In genomic region chr4:7101692-7102515, GRCh38 we compare ENCODE assay signal across 8 cellular contexts. TPM values are rescaled to one million over a fixed set of nuclear protein-coding genes. Genes with fewer than 3 reads are reported as not detected.
A peak's percentile ranks its signal among the peaks of the same experiment; 100 is the strongest.
DNase-seq lines count a peak whose midpoint lies in the region; ATAC-seq, FAIRE-seq and TF ChIP-seq lines count a peak whose summit lies in the region.

No MANE protein-coding gene starts in this region.

- no peaks in the 10 kb centered on the region for H3K36me3 ChIP-seq in right lobe of liver

- intact Hi-C loops in dorsolateral prefrontal cortex (cut with DNase I) (loop anchor here (5.0 to 10.0 kb wide), 3 partner anchors 193 to 543 kb away; no protein-coding TSS in a partner anchor), right lobe of liver (cut with DNase I) (no loop called here)

- H3K4me3 ChIP-seq in dorsolateral prefrontal cortex (peak overlapping the region; percentile 34 to 84 (median 68)), right lobe of liver (peak overlapping the region; percentile 58 to 74 (median 61))

- peak; percentile 52 for DNase-seq in A172 (ENCODE audit: low spot score)
- DNase-seq in GM18507 (ENCODE audit: extremely low spot score, insufficient read length, low read depth): no peak
- DNase-seq in NCI-H2227 treated with DMSO at 0.1 percent for 48 hours (lab: John Stamatoyannopoulos, UW): peak; percentile 38
- peak; percentile 35 to 46 for DNase-seq in activated CD4-positive, alpha-beta T cell treated with anti-CD3 and anti-CD28 coated beads for 24 hours (ENCODE audit: low read depth in 2 of 2)
- peak; percentile 69 to 88 (median 84) for DNase-seq in dorsolateral prefrontal cortex
- peak; percentile 76 to 79 (median 78) for DNase-seq in right lobe of liver
- peak; percentile 15 to 43 for DNase-seq in stimulated activated CD4-positive, alpha-beta T cell treated with anti-CD3 and anti-CD28 coated beads, Interleukin-4, amount 100 ng/mL, for 4 hours

- TF ChIP-seq CTCF in dorsolateral prefrontal cortex (IDR thresholded peaks at IDR 0.05 in 54 of 56, conservative IDR thresholded peaks at IDR 0.05 in 2 of 56; ENCODE audit: low read depth in 1 of 56, partially characterized antibody in 56 of 56): peak; percentile 46 to 91 (median 76)
- peak; percentile 52 to 84 (median 84) for TF ChIP-seq CTCF in right lobe of liver (IDR thresholded peaks at IDR 0.05)

- TF ChIP-seq POLR2A in right lobe of liver (IDR thresholded peaks at IDR 0.05): no peak

- WGBS in right lobe of liver (ENCODE audit: insufficient coverage, low coverage, low lambda C conversion rate, missing lambda C conversion rate): 13% methylated on average over 9 of the region's 24 CpGs

- H3K27me3 ChIP-seq in dorsolateral prefrontal cortex (no peaks in the 10 kb centered on the region), right lobe of liver (no peaks in the 10 kb centered on the region)

- H3K27ac ChIP-seq in dorsolateral prefrontal cortex (peak overlapping the region in 47 of 59 donors; percentile 3 to 98 (median 92)), right lobe of liver (no peak overlapping the region)

- peak; percentile 90 for FAIRE-seq in GM18507 (lab: Jason Lieb, UNC)

- H3K9me3 ChIP-seq in right lobe of liver: no peaks in the 10 kb centered on the region

- ATAC-seq in HG03064 (IDR thresholded peaks at IDR 0.05; ENCODE audit: low read depth, unreplicated experiment): peak; percentile 53
- ATAC-seq in right lobe of liver: peak; percentile 65 to 77 (median 69)

- H3K4me1 ChIP-seq in right lobe of liver: peaks cover 0 to 21% (median 4%) of the 10 kb centered on the region in 4 donors

RNA-seq across cellular contexts. Expression of gene GRPEL1, which starts 34.0 kb away (rescaled TPM):
- total RNA-seq in A172 (2014; rRNA removed; shearing (Covaris generic)): 57.9 and 76.0 TPM in 2 replicates
- total RNA-seq in dorsolateral prefrontal cortex: 10 to 100 TPM; 19.1 to 48.6 (median 35.8) TPM
- total RNA-seq in right lobe of liver: 10 to 100 TPM; 30.0 to 49.2 (median 45.3) TPM

RNA-seq across cellular contexts. Expression of gene TADA2B, which starts 58.7 kb away (rescaled TPM):
- 12.6 and 15.3 TPM in 2 replicates for total RNA-seq in A172 (2014; rRNA removed; shearing (Covaris generic))
- total RNA-seq in dorsolateral prefrontal cortex (10 to 100 TPM; 19.6 to 36.0 (median 26.7) TPM), right lobe of liver (10 to 100 TPM; 12.1 to 16.3 (median 14.0) TPM)

Comparison
In these comparisons a context has a peak if more than half of its experiments do, and no peak if none do; other contexts are left out.
1. H3K27ac ChIP-seq: peak in dorsolateral prefrontal cortex (47 of 59); none in right lobe of liver (0 of 3).
2. intact Hi-C loops: an anchor here in dorsolateral prefrontal cortex (5.0 to 10.0 kb wide); none called in right lobe of liver.